In genomic region chr5:135091286-135091685, GRCh38 we compare ENCODE assay signal across 17 cellular contexts. TPM values are rescaled to one million over a fixed set of nuclear protein-coding genes. Genes with fewer than 3 reads are reported as not detected.
DNase-seq lines count a peak whose midpoint lies in the region; ATAC-seq and TF ChIP-seq lines count a peak whose summit lies in the region.
"Had no signal": no experiment of that assay in that cellular context is flagged by ENCODE, and none has a peak within 500 bp of the region (broad histone marks: within the 10 kb centered on the region; RNA-seq: fewer than 3 reads in every experiment).

No MANE protein-coding gene starts in this region.

- no peaks in the 10 kb centered on the region for H3K4me1 ChIP-seq in spleen
- H3K4me1 ChIP-seq: BLaER1 had no signal

- no peaks in the 10 kb centered on the region for H3K9me3 ChIP-seq in spleen
- H3K9me3 ChIP-seq: BLaER1 had no signal

- peaks cover 0 to 32% (median 0%) of the 10 kb centered on the region in 7 donors for H3K27me3 ChIP-seq in spleen (replicated peaks in 1 of 7)
- H3K27me3 ChIP-seq: BLaER1 had no signal

- intact Hi-C loops in cardiac septum (cut with DNase I) = no loop called here
- intact Hi-C loops in Right ventricle myocardium inferior (cut with DNase I) = no loop called here
- intact Hi-C loops in spleen (cut with DNase I; ENCODE audit: low total_unique reads) = no loop called here
- intact Hi-C loops in activated T-helper 2 cell treated with anti-CD3 and anti-CD28 coated beads, Interferon-gamma antibody, Interleukin-2, Interleukin-4, amounts not matched to agents 10 μg/mL and 5 μg/mL and 100 μg/mL, durations not matched to agents 14 hours and 24 hours and 36 hours (cut with micrococcal nuclease) = no loop called here

- TF ChIP-seq POLR2A in spleen (IDR thresholded peaks at IDR 0.05) = no peak

- DNase-seq in cardiac septum (ENCODE audit: low spot score) (peak; percentile 38), Right ventricle myocardium inferior (ENCODE audit: missing footprints) (no peak), coronary artery (ENCODE audit: low spot score) (peak; percentile 57), spleen (peak; percentile 32), amygdala (lab: John Stamatoyannopoulos, UW) (no peak), NCI-H146 treated with DMSO at 0.1 percent for 48 hours (lab: John Stamatoyannopoulos, UW; ENCODE audit: unreplicated experiment) (no peak)
- DNase-seq in activated T-helper 2 cell treated with anti-CD3 and anti-CD28 coated beads, Interferon-gamma antibody, Interleukin-2, Interleukin-4, amounts not matched to agents 10 μg/mL and 5 μg/mL and 100 μg/mL, durations not matched to agents 14 hours and 24 hours and 36 hours (ENCODE audit: low spot score) = no peak
- DNase-seq: 8988T; Calu3; CD8-positive, alpha-beta T cell; DMS79 treated with DMSO at 0.1 percent for 48 hours; GF-D8; GOT3; H7; HFFc6 had no signal

- 89 to 100% (median 94%) methylated on average over 2 to 3 of the region's 3 CpGs for WGBS in spleen, 5 donors

- H3K36me3 ChIP-seq in spleen = no peaks in the 10 kb centered on the region
- H3K36me3 ChIP-seq: BLaER1 had no signal

- no peaks in the 10 kb centered on the region for H3K9me3 Mint-ChIP-seq in activated T-helper 2 cell treated with anti-CD3 and anti-CD28 coated beads, Interferon-gamma antibody, Interleukin-2, Interleukin-4, amounts not matched to agents 10 μg/mL and 5 μg/mL and 100 μg/mL, durations not matched to agents 14 hours and 24 hours and 36 hours
- H3K9me3 Mint-ChIP-seq: CD8-positive, alpha-beta T cell; HFFc6 had no signal

- H3K4me1 Mint-ChIP-seq in activated T-helper 2 cell treated with anti-CD3 and anti-CD28 coated beads, Interferon-gamma antibody, Interleukin-2, Interleukin-4, amounts not matched to agents 10 μg/mL and 5 μg/mL and 100 μg/mL, durations not matched to agents 14 hours and 24 hours and 36 hours (ENCODE audit: low read depth) = no peaks in the 10 kb centered on the region

- no peak overlapping the region for H3K4me3 ChIP-seq in coronary artery
- H3K4me3 ChIP-seq in spleen = no peak overlapping the region
- H3K4me3 ChIP-seq: BLaER1 had no signal

- H3K27ac Mint-ChIP-seq in activated T-helper 2 cell treated with anti-CD3 and anti-CD28 coated beads, Interferon-gamma antibody, Interleukin-2, Interleukin-4, amounts not matched to agents 10 μg/mL and 5 μg/mL and 100 μg/mL, durations not matched to agents 14 hours and 24 hours and 36 hours = no peak overlapping the region
- H3K27ac Mint-ChIP-seq: CD8-positive, alpha-beta T cell; HFFc6 had no signal

- no peak for ATAC-seq in Right ventricle myocardium inferior
- ATAC-seq: CD8-positive, alpha-beta T cell; HCT116 had no signal

- no peaks in the 10 kb centered on the region for H3K36me3 Mint-ChIP-seq in activated T-helper 2 cell treated with anti-CD3 and anti-CD28 coated beads, Interferon-gamma antibody, Interleukin-2, Interleukin-4, amounts not matched to agents 10 μg/mL and 5 μg/mL and 100 μg/mL, durations not matched to agents 14 hours and 24 hours and 36 hours (ENCODE audit: low read depth)
- H3K36me3 Mint-ChIP-seq: CD8-positive, alpha-beta T cell had no signal

- peaks cover 8% of the 10 kb centered on the region for H3K27me3 Mint-ChIP-seq in activated T-helper 2 cell treated with anti-CD3 and anti-CD28 coated beads, Interferon-gamma antibody, Interleukin-2, Interleukin-4, amounts not matched to agents 10 μg/mL and 5 μg/mL and 100 μg/mL, durations not matched to agents 14 hours and 24 hours and 36 hours (ENCODE audit: low read depth)

- no peak overlapping the region for H3K4me3 Mint-ChIP-seq in activated T-helper 2 cell treated with anti-CD3 and anti-CD28 coated beads, Interferon-gamma antibody, Interleukin-2, Interleukin-4, amounts not matched to agents 10 μg/mL and 5 μg/mL and 100 μg/mL, durations not matched to agents 14 hours and 24 hours and 36 hours (ENCODE audit: low read depth)
- H3K4me3 Mint-ChIP-seq: CD8-positive, alpha-beta T cell; HFFc6 had no signal

- H3K27ac ChIP-seq in coronary artery (no peak overlapping the region), spleen (no peak overlapping the region)
- H3K27ac ChIP-seq: BLaER1 had no signal

- no peak for TF ChIP-seq CTCF in coronary artery (IDR thresholded peaks at IDR 0.05)
- no peak for TF ChIP-seq CTCF in spleen (IDR thresholded peaks at IDR 0.05 in 8 of 11, conservative IDR thresholded peaks at IDR 0.05 in 3 of 11)

RNA-seq across cellular contexts. Expression of gene PITX1, which starts 57.3 kb away (rescaled TPM):
- 0.83 TPM for total RNA-seq in cardiac septum
- not detected for total RNA-seq in Right ventricle myocardium inferior
- total RNA-seq in spleen = under 1 TPM in 1 of 7 donors, not detected in 6; 0.98 TPM
- polyA plus RNA-seq in spleen = under 1 TPM; 0.04 to 0.38 (median 0.09) TPM
- 0.39 and 0.46 TPM in 2 replicates for total RNA-seq in activated T-helper 2 cell treated with anti-CD3 and anti-CD28 coated beads, Interferon-gamma antibody, Interleukin-2, Interleukin-4, amounts not matched to agents 10 μg/mL and 5 μg/mL and 100 μg/mL, durations not matched to agents 14 hours and 24 hours and 36 hours
- total RNA-seq: CD8-positive, alpha-beta T cell; H7 had no signal

Comparison
In these comparisons a context has a peak if more than half of its experiments do, and no peak if none do; other contexts are left out.
1. DNase-seq: peak in cardiac septum (single experiment), coronary artery (single experiment) and spleen (single experiment); none in Right ventricle myocardium inferior (single experiment), amygdala (0 of 56), activated T-helper 2 cell treated with anti-CD3 and anti-CD28 coated beads, Interferon-gamma antibody, Interleukin-2, Interleukin-4, amounts not matched to agents 10 μg/mL and 5 μg/mL and 100 μg/mL, durations not matched to agents 14 hours and 24 hours and 36 hours (single experiment) and NCI-H146 treated with DMSO at 0.1 percent for 48 hours (single experiment).